In genomic region chr11:118051611-118052461, GRCh38 we compare ENCODE assay signal across 1 cellular context.
TF ChIP-seq lines count a peak whose summit lies in the region.

No MANE protein-coding gene starts in this region.

TF ChIP-seq in K562, 482 proteins besides CTCF, POLR2A, EP300 and RAD21 (continued from another document and continues in another):
- TF ChIP-seq MGA (IDR thresholded peaks at IDR 0.05) = peak; percentile 33; the same call in 1 of the 2 replicates
- no peak for TF ChIP-seq CREB5 (CRISPR knock-in tag; IDR thresholded peaks at IDR 0.05)
- no peak for TF ChIP-seq ARID4B (CRISPR knock-in tag; IDR thresholded peaks at IDR 0.05)
- TF ChIP-seq GABPB2 (CRISPR knock-in tag; conservative IDR thresholded peaks at IDR 0.05) = no peak
- TF ChIP-seq FOXK1 (CRISPR knock-in tag; IDR thresholded peaks at IDR 0.05; ENCODE audit: borderline replicate concordance) = 0 out of 2 replicates have a peak, but pooled peaks have one; percentile 55
- no peak for TF ChIP-seq SFPQ (IDR thresholded peaks at IDR 0.05; ENCODE audit: low read depth, low read length)
- no peak for TF ChIP-seq ZNF583 (CRISPR knock-in tag; IDR thresholded peaks at IDR 0.05)
- TF ChIP-seq SRSF7 (optimal IDR thresholded peaks at IDR 0.05; ENCODE audit: low read depth, low read length) = no peak
- no peak for TF ChIP-seq FOXJ2 (tag; IDR thresholded peaks at IDR 0.05)
- no peak for TF ChIP-seq JUND (IDR thresholded peaks at IDR 0.05; ENCODE audit: borderline replicate concordance, low read depth, low read length)
- no peak for TF ChIP-seq JUND (tag; IDR thresholded peaks at IDR 0.05; ENCODE audit: borderline replicate concordance, low read depth, low read length)
- TF ChIP-seq SMARCA5 (IDR thresholded peaks at IDR 0.05) = no peak
- no peak for TF ChIP-seq ZNF764 (CRISPR knock-in tag; IDR thresholded peaks at IDR 0.05; ENCODE audit: low read depth)
- TF ChIP-seq L3MBTL2 (IDR thresholded peaks at IDR 0.05) = peak; percentile 48; the same call in 1 of the 2 replicates
- TF ChIP-seq ZNF707 (CRISPR knock-in tag; conservative IDR thresholded peaks at IDR 0.05) = no peak
- TF ChIP-seq NR2F6 (CRISPR knock-in tag; IDR thresholded peaks at IDR 0.05) = no peak
- TF ChIP-seq PCBP2 (IDR thresholded peaks at IDR 0.05; ENCODE audit: low read depth, low read length, poor library complexity, severe bottlenecking) = no peak
- TF ChIP-seq SMC3 (conservative IDR thresholded peaks at IDR 0.05; ENCODE audit: insufficient read depth, low read depth, low read length) = no peak
- no peak for TF ChIP-seq LARP7 (IDR thresholded peaks at IDR 0.05)
- no peak for TF ChIP-seq ZFX (CRISPR knock-in tag; IDR thresholded peaks at IDR 0.05)
- TF ChIP-seq NKRF (IDR thresholded peaks at IDR 0.05; ENCODE audit: borderline replicate concordance) = no peak
